In genomic region chr3:73625124-73625665, GRCh38 we compare ENCODE assay signal across 9 cellular contexts. TPM values are rescaled to one million over a fixed set of nuclear protein-coding genes. Genes with fewer than 3 reads are reported as not detected.
DNase-seq lines count a peak whose midpoint lies in the region; ATAC-seq, FAIRE-seq and TF ChIP-seq lines count a peak whose summit lies in the region.
"Had no signal": no experiment of that assay in that cellular context is flagged by ENCODE, and none has a peak within 500 bp of the region (broad histone marks: within the 10 kb centered on the region; RNA-seq: fewer than 3 reads in every experiment).

No MANE protein-coding gene starts in this region.

- POLR2A ChIA-PET in OCI-LY7 (lab: Charles Lee): no interaction called here

- no peak overlapping the region for H3K4me2 ChIP-seq in OCI-LY7 (ENCODE audit: low read length)

- H3K27ac ChIP-seq in kidney (ENCODE audit: low read depth in 2 of 2, low read length in 2 of 2) (peak overlapping the region; percentile 52 to 72), stomach (peak overlapping the region; percentile 30 to 92 (median 85)), OCI-LY7 (ENCODE audit: low read depth, low read length, poor library complexity, severe bottlenecking) (no peak overlapping the region)

- H3K27me3 ChIP-seq in stomach: peaks cover 0 to 17% (median 0%) of the 10 kb centered on the region in 3 donors

- peak overlapping the region; percentile 23 to 68 for H3K9ac ChIP-seq in kidney (ENCODE audit: low read length in 2 of 2)

- H3K36me3 ChIP-seq in kidney (ENCODE audit: control insufficient read depth in 1 of 2, insufficient read depth in 2 of 2, low read length in 2 of 2) (no peaks in the 10 kb centered on the region), stomach (no peaks in the 10 kb centered on the region), OCI-LY7 (ENCODE audit: insufficient read depth, low read length) (no peaks in the 10 kb centered on the region)

- no peak for ATAC-seq in stimulated activated effector memory CD8-positive, alpha-beta T cell treated with anti-CD3 and anti-CD28 coated beads, Interleukin-12 subunit alpha, Interleukin-12 subunit beta, amount 100 ng/mL, for 72 hours
- no peak for ATAC-seq in HG02642 (IDR thresholded peaks at IDR 0.05; ENCODE audit: poor library complexity, unreplicated experiment)

- peak overlapping the region; percentile 78 to 92 (median 88) for H3K4me3 Mint-ChIP-seq in brain
- H3K4me3 Mint-ChIP-seq in stimulated activated effector memory CD8-positive, alpha-beta T cell treated with anti-CD3 and anti-CD28 coated beads, Interleukin-12 subunit alpha, Interleukin-12 subunit beta, amount 100 ng/mL, for 72 hours: no peak overlapping the region
- H3K4me3 Mint-ChIP-seq: activated naive CD4-positive, alpha-beta T cell treated with anti-CD3 and anti-CD28 coated beads, Interleukin-2, amount 50 U/mL, for 24 hours had no signal

- H3K36me3 Mint-ChIP-seq in brain: peaks cover 16% of the 10 kb centered on the region
- no peaks in the 10 kb centered on the region for H3K36me3 Mint-ChIP-seq in stimulated activated effector memory CD8-positive, alpha-beta T cell treated with anti-CD3 and anti-CD28 coated beads, Interleukin-12 subunit alpha, Interleukin-12 subunit beta, amount 100 ng/mL, for 72 hours
- H3K36me3 Mint-ChIP-seq: activated naive CD4-positive, alpha-beta T cell treated with anti-CD3 and anti-CD28 coated beads, Interleukin-2, amount 50 U/mL, for 24 hours had no signal

- H3K4me3 ChIP-seq in kidney (ENCODE audit: low read length in 2 of 2): peak overlapping the region; percentile 79 to 85
- H3K4me3 ChIP-seq in stomach: peak overlapping the region; percentile 64 to 68 (median 64)
- H3K4me3 ChIP-seq in OCI-LY7 (ENCODE audit: low read depth, low read length, poor library complexity, severe bottlenecking): no peak overlapping the region

- TF ChIP-seq POLR2A in stomach (IDR thresholded peaks at IDR 0.05): no peak

- H3K9me2 ChIP-seq in OCI-LY7 (ENCODE audit: insufficient read depth, low read length): no peaks in the 10 kb centered on the region

- H3K4me1 Mint-ChIP-seq in brain: peaks cover 64% of the 10 kb centered on the region
- no peaks in the 10 kb centered on the region for H3K4me1 Mint-ChIP-seq in stimulated activated effector memory CD8-positive, alpha-beta T cell treated with anti-CD3 and anti-CD28 coated beads, Interleukin-12 subunit alpha, Interleukin-12 subunit beta, amount 100 ng/mL, for 72 hours
- H3K4me1 Mint-ChIP-seq: activated naive CD4-positive, alpha-beta T cell treated with anti-CD3 and anti-CD28 coated beads, Interleukin-2, amount 50 U/mL, for 24 hours had no signal

- peaks cover 12% of the 10 kb centered on the region for H3K27me3 Mint-ChIP-seq in brain

- no peak for FAIRE-seq in kidney (lab: Jason Lieb, UNC)

- intact Hi-C loops in kidney (cut with DNase I): no loop called here
- intact Hi-C loops in stomach (cut with DNase I; ENCODE audit: low total_unique reads): loop anchor here (10.0 kb wide), 1 partner anchor 110 kb away; no protein-coding TSS in a partner anchor
- intact Hi-C loops in OCI-LY7 (cut with micrococcal nuclease; ENCODE audit: unreplicated experiment): no loop called here

- peak overlapping the region; percentile 62 to 96 (median 93) for H3K27ac Mint-ChIP-seq in brain
- H3K27ac Mint-ChIP-seq in stimulated activated effector memory CD8-positive, alpha-beta T cell treated with anti-CD3 and anti-CD28 coated beads, Interleukin-12 subunit alpha, Interleukin-12 subunit beta, amount 100 ng/mL, for 72 hours: no peak overlapping the region
- H3K27ac Mint-ChIP-seq: activated naive CD4-positive, alpha-beta T cell treated with anti-CD3 and anti-CD28 coated beads, Interleukin-2, amount 50 U/mL, for 24 hours had no signal

- H3K79me2 ChIP-seq in OCI-LY7 (ENCODE audit: insufficient read depth, low read depth, low read length): no peaks in the 10 kb centered on the region

- H3K9me3 ChIP-seq in kidney (ENCODE audit: control insufficient read depth in 1 of 2, low read length in 2 of 2): no peaks in the 10 kb centered on the region
- H3K9me3 ChIP-seq in stomach: no peaks in the 10 kb centered on the region
- H3K9me3 ChIP-seq in OCI-LY7 (ENCODE audit: low read length): no peaks in the 10 kb centered on the region

- BruUV-seq in OCI-LY7 (replicated peaks; lab: Mats Ljungman, UMichigan): no TSS peak

- 1 to 7% (median 4%) methylated on average over 21 of the region's 21 CpGs for WGBS in stomach, 5 donors

- TF ChIP-seq CTCF in brain (conservative IDR thresholded peaks at IDR 0.05): no peak
- no peak for TF ChIP-seq CTCF in kidney (IDR thresholded peaks at IDR 0.05; ENCODE audit: borderline replicate concordance, extremely low read depth, insufficient read depth)
- TF ChIP-seq CTCF in stomach (IDR thresholded peaks at IDR 0.05): no peak
- TF ChIP-seq CTCF in OCI-LY7 (conservative IDR thresholded peaks at IDR 0.05; ENCODE audit: low read length): no peak

- peaks cover 9 to 15% of the 10 kb centered on the region in 2 donors for H3K4me1 ChIP-seq in kidney (ENCODE audit: control insufficient read depth in 1 of 2, insufficient read depth in 1 of 2, low read depth in 1 of 2, low read length in 2 of 2)
- H3K4me1 ChIP-seq in stomach: peaks cover 2 to 63% (median 18%) of the 10 kb centered on the region in 4 donors
- no peaks in the 10 kb centered on the region for H3K4me1 ChIP-seq in OCI-LY7 (ENCODE audit: insufficient read depth, low read length, poor library complexity, severe bottlenecking)

- TF ChIP-seq EP300 in stomach (IDR thresholded peaks at IDR 0.05): no peak

- no peaks in the 10 kb centered on the region for H4K20me1 ChIP-seq in OCI-LY7 (ENCODE audit: insufficient read depth, low read length)

- DNase-seq in HT1080 (ENCODE audit: low read depth) (peak; percentile 5), kidney (peak; percentile 62), stomach (peak; percentile 30), OCI-LY7 (ENCODE audit: low spot score) (no peak), germinal center (ENCODE audit: low spot score) (no peak)
- no peak for DNase-seq in stimulated activated effector memory CD8-positive, alpha-beta T cell treated with anti-CD3 and anti-CD28 coated beads, Interleukin-12 subunit alpha, Interleukin-12 subunit beta, amount 100 ng/mL, for 72 hours (ENCODE audit: low spot score in 2 of 2)

- CTCF ChIA-PET in OCI-LY7 (lab: Charles Lee; ENCODE audit: unreplicated experiment): no interaction called here

- H3K9me3 Mint-ChIP-seq in brain: no peaks in the 10 kb centered on the region
- H3K9me3 Mint-ChIP-seq in stimulated activated effector memory CD8-positive, alpha-beta T cell treated with anti-CD3 and anti-CD28 coated beads, Interleukin-12 subunit alpha, Interleukin-12 subunit beta, amount 100 ng/mL, for 72 hours: no peaks in the 10 kb centered on the region

- H2AFZ ChIP-seq in OCI-LY7 (ENCODE audit: low read length): no peak overlapping the region

RNA-seq across cellular contexts. Expression of gene PDZRN3, which starts 0.5 kb away (rescaled TPM):
- total RNA-seq in HT1080 (2014; rRNA removed; shearing (Covaris generic)): 0.33 and 0.55 TPM in 2 replicates
- polyA plus RNA-seq in HT1080 (2015; cell fraction: cytosol; rRNA removed): 2.9 and 3.0 TPM in 2 replicates
- polyA plus RNA-seq in HT1080 (2015; cell fraction: nucleus; rRNA removed): 2.3 and 4.0 TPM in 2 replicates
- polyA plus RNA-seq in brain (ENCODE audit: insufficient read depth, low read depth, low replicate concordance) (14.2 TPM), kidney (ENCODE audit: insufficient read depth, low read depth, low replicate concordance) (9.5 TPM), stomach (10 to 100 TPM; 21.9 to 38.6 (median 26.3) TPM)
- total RNA-seq in kidney (13.2 TPM), stomach (100 to 1,000 TPM in 2 of 5 donors, 10 to 100 TPM in 3; 57.1 to 174 (median 80.6) TPM), OCI-LY7 (2022) (0.48 and 0.95 TPM in 2 replicates)
- not detected in 2 replicates for total RNA-seq in OCI-LY7 (2014; rRNA removed; shearing (Covaris generic))

Comparison
In these comparisons a context has a peak if more than half of its experiments do, and no peak if none do; other contexts are left out.
1. DNase-seq: peak in HT1080 (single experiment), kidney (single experiment) and stomach (single experiment); none in stimulated activated effector memory CD8-positive, alpha-beta T cell treated with anti-CD3 and anti-CD28 coated beads, Interleukin-12 subunit alpha, Interleukin-12 subunit beta, amount 100 ng/mL, for 72 hours (0 of 2), OCI-LY7 (single experiment) and germinal center (single experiment).